In genomic region chr11:126277780-126278179, GRCh38 we compare ENCODE assay signal across 17 cellular contexts.
"Had no signal": no experiment of that assay in that cellular context is flagged by ENCODE, and none has a peak within 500 bp of the region (broad histone marks: within the 10 kb centered on the region; RNA-seq: fewer than 3 reads in every experiment).

No MANE protein-coding gene starts in this region.

- DNase-seq: activated CD8-positive, alpha-beta memory T cell treated with anti-CD3 and anti-CD28 coated beads for 24 hours; activated gamma-delta T cell treated with Interleukin-2 at 50 U/mL for 16 hours; activated naive CD8-positive, alpha-beta T cell treated with anti-CD3 and anti-CD28 coated beads, Interleukin-2, amount 10 ng/mL, durations not matched to agents 7 days and 5 days; amniotic stem cell; colonic mucosa; dorsolateral prefrontal cortex; effector memory CD8-positive, alpha-beta T cell; hippocampal formation; left ventricle myocardium superior; occipital lobe; sigmoid colon; stimulated activated CD4-positive, alpha-beta T cell treated with anti-CD3 and anti-CD28 coated beads, Interleukin-4, amount 100 ng/mL, for 1 hour; stimulated activated naive CD4-positive, alpha-beta T cell; SW 1271; testis; trophoblast cell had no signal

- H3K4me3 Mint-ChIP-seq: activated naive CD8-positive, alpha-beta T cell treated with anti-CD3 and anti-CD28 coated beads, Interleukin-2, amount 10 ng/mL, durations not matched to agents 7 days and 5 days; effector memory CD8-positive, alpha-beta T cell; memory B cell had no signal

- H3K27ac Mint-ChIP-seq: activated naive CD8-positive, alpha-beta T cell treated with anti-CD3 and anti-CD28 coated beads, Interleukin-2, amount 10 ng/mL, durations not matched to agents 7 days and 5 days; effector memory CD8-positive, alpha-beta T cell; memory B cell had no signal

- ATAC-seq: effector memory CD8-positive, alpha-beta T cell; left ventricle myocardium superior had no signal

- H3K27me3 Mint-ChIP-seq: activated naive CD8-positive, alpha-beta T cell treated with anti-CD3 and anti-CD28 coated beads, Interleukin-2, amount 10 ng/mL, durations not matched to agents 7 days and 5 days; effector memory CD8-positive, alpha-beta T cell; memory B cell had no signal

- H3K9me3 Mint-ChIP-seq: activated naive CD8-positive, alpha-beta T cell treated with anti-CD3 and anti-CD28 coated beads, Interleukin-2, amount 10 ng/mL, durations not matched to agents 7 days and 5 days; effector memory CD8-positive, alpha-beta T cell; memory B cell had no signal
